Comparison of ENCODE assay signal across 30 cellular contexts in genomic region chr10:119129721-119130120, GRCh38. TPM values are rescaled to one million over a fixed set of nuclear protein-coding genes. Genes with fewer than 3 reads are reported as not detected.
DNase-seq lines count a peak whose midpoint lies in the region; FAIRE-seq and TF ChIP-seq lines count a peak whose summit lies in the region.
"Had no signal": no experiment of that assay in that cellular context is flagged by ENCODE, and none has a peak within 500 bp of the region (broad histone marks: within the 10 kb centered on the region; RNA-seq: fewer than 3 reads in every experiment).

No MANE protein-coding gene starts in this region.

- no peak overlapping the region for H3K4me3 Mint-ChIP-seq in activated CD4-positive, alpha-beta T cell treated with anti-CD3 and anti-CD28 coated beads, Interleukin-2, amount 10 ng/mL, durations not matched to agents 7 days and 5 days
- H3K4me3 Mint-ChIP-seq in astrocyte (ENCODE audit: unreplicated experiment), result no peak overlapping the region
- H3K4me3 Mint-ChIP-seq: activated T-cell treated with anti-CD3 and anti-CD28 coated beads, Interleukin-2, amount 50 U/mL, for 4 hours; neural progenitor cell had no signal

- H3K4me3 ChIP-seq in astrocyte (ENCODE audit: insufficient read depth, low read depth, low read length), result no peak overlapping the region
- H3K4me3 ChIP-seq: gastrocnemius medialis, MG63, neural progenitor cell, SJSA1, stomach, uterus had no signal

- peak overlapping the region; percentile 98 for H3K27ac Mint-ChIP-seq in activated CD4-positive, alpha-beta T cell treated with anti-CD3 and anti-CD28 coated beads, Interleukin-2, amount 10 ng/mL, durations not matched to agents 7 days and 5 days
- H3K27ac Mint-ChIP-seq in astrocyte (ENCODE audit: unreplicated experiment), result no peak overlapping the region
- H3K27ac Mint-ChIP-seq: neural progenitor cell had no signal

- H3K9me3 Mint-ChIP-seq in activated CD4-positive, alpha-beta T cell treated with anti-CD3 and anti-CD28 coated beads, Interleukin-2, amount 10 ng/mL, durations not matched to agents 7 days and 5 days, result peaks cover 5% of the 10 kb centered on the region
- H3K9me3 Mint-ChIP-seq in astrocyte (ENCODE audit: unreplicated experiment), result peaks cover 2% of the 10 kb centered on the region
- H3K9me3 Mint-ChIP-seq: activated T-cell treated with anti-CD3 and anti-CD28 coated beads, Interleukin-2, amount 50 U/mL, for 4 hours; neural progenitor cell had no signal

- no peaks in the 10 kb centered on the region for H3K27me3 Mint-ChIP-seq in activated CD4-positive, alpha-beta T cell treated with anti-CD3 and anti-CD28 coated beads, Interleukin-2, amount 10 ng/mL, durations not matched to agents 7 days and 5 days
- H3K27me3 Mint-ChIP-seq in astrocyte (ENCODE audit: low read depth, unreplicated experiment), result no peaks in the 10 kb centered on the region
- H3K27me3 Mint-ChIP-seq: activated naive CD8-positive, alpha-beta T cell had no signal

- no peaks in the 10 kb centered on the region for H4K20me1 ChIP-seq in astrocyte (ENCODE audit: insufficient read depth, low read length)

- peaks cover 71% of the 10 kb centered on the region for H3K36me3 Mint-ChIP-seq in activated CD4-positive, alpha-beta T cell treated with anti-CD3 and anti-CD28 coated beads, Interleukin-2, amount 10 ng/mL, durations not matched to agents 7 days and 5 days (ENCODE audit: low read depth)
- H3K36me3 Mint-ChIP-seq in astrocyte (ENCODE audit: low read depth, unreplicated experiment), result peaks cover 30% of the 10 kb centered on the region

- TF ChIP-seq CTCF in astrocyte (IDR thresholded peaks at IDR 0.05; ENCODE audit: insufficient read depth, low read depth, low read length), result no peak

- no peaks in the 10 kb centered on the region for H3K4me1 ChIP-seq in astrocyte (ENCODE audit: insufficient read depth, low read length)
- H3K4me1 ChIP-seq: neural progenitor cell, uterus had no signal

- H3K36me3 ChIP-seq in KOPT-K1 (ENCODE audit: insufficient read depth, low read length) (peaks cover 88% of the 10 kb centered on the region), astrocyte (ENCODE audit: insufficient read depth, low read length) (peaks cover 12% of the 10 kb centered on the region)
- H3K36me3 ChIP-seq: uterus had no signal

- H3K4me1 Mint-ChIP-seq in activated CD4-positive, alpha-beta T cell treated with anti-CD3 and anti-CD28 coated beads, Interleukin-2, amount 10 ng/mL, durations not matched to agents 7 days and 5 days, result peaks cover 57% of the 10 kb centered on the region
- H3K4me1 Mint-ChIP-seq in astrocyte (ENCODE audit: low read depth, unreplicated experiment), result peaks cover 9% of the 10 kb centered on the region
- H3K4me1 Mint-ChIP-seq: neural progenitor cell had no signal

- H3K9ac ChIP-seq in astrocyte (ENCODE audit: low read length), result no peak overlapping the region
- H3K9ac ChIP-seq: neural progenitor cell had no signal

- no peaks in the 10 kb centered on the region for H3K9me3 ChIP-seq in KOPT-K1 (ENCODE audit: insufficient read depth, low read length, poor library complexity, severe bottlenecking)
- no peaks in the 10 kb centered on the region for H3K9me3 ChIP-seq in astrocyte (ENCODE audit: insufficient read depth, low read depth, low read length)
- H3K9me3 ChIP-seq: gastrocnemius medialis, MG63, SJSA1, spleen, stomach, uterus had no signal

- no peak for FAIRE-seq in astrocyte (lab: Jason Lieb, UNC)
- FAIRE-seq: GM12891, kidney had no signal

- H3K4me2 ChIP-seq in astrocyte (ENCODE audit: low read length), result no peak overlapping the region
- H3K4me2 ChIP-seq: neural progenitor cell had no signal

- CTCF ChIA-PET in activated CD4-positive, alpha-beta T cell treated with anti-CD3 and anti-CD28 coated beads, Interleukin-2, amount 10 ng/mL, durations not matched to agents 7 days and 5 days (lab: Charles Lee), result interaction anchor here (1.0 to 1.5 kb wide), 2 partner anchors 11 to 14 kb away, joined by 3 to 8 read pairs; no protein-coding TSS in a partner anchor

- DNase-seq in activated CD4-positive, alpha-beta T cell treated with anti-CD3 and anti-CD28 coated beads, Interleukin-2, amount 10 ng/mL, durations not matched to agents 7 days and 5 days, result no peak
- DNase-seq in activated CD4-positive, alpha-beta T cell treated with anti-CD3 and anti-CD28 coated beads, Interleukin-2, amount 50 U/mL, for 4 hours, result no peak
- peak; percentile 9 for DNase-seq in CD1c-positive myeloid dendritic cell (ENCODE audit: extremely low spot score)
- DNase-seq in astrocyte (ENCODE audit: low read depth), result peak; percentile 27
- no peak for DNase-seq in NCI-H345 (lab: John Stamatoyannopoulos, UW)
- no peak for DNase-seq in SK-N-DZ (ENCODE audit: low spot score)
- DNase-seq in stimulated activated CD4-positive, alpha-beta T cell treated with anti-CD3 and anti-CD28 coated beads, Interleukin-4, amount 100 ng/mL, for 1 hour, result no peak
- DNase-seq: activated T-cell treated with anti-CD3 and anti-CD28 coated beads, Interleukin-2, amount 50 U/mL, for 4 hours; AML-193; aorta; H7; KG1; kidney; left ventricle myocardium superior; mesendoderm; MG63; NCI-H1436; NCI-H446 treated with DMSO at 0.1 percent for 48 hours; NCI-H82; right cardiac atrium; RPMI8226; spleen; stomach; uterus had no signal

- no peak overlapping the region for H2AFZ ChIP-seq in astrocyte (ENCODE audit: low read depth, low read length)
- H2AFZ ChIP-seq: neural progenitor cell had no signal

- POLR2A ChIA-PET in activated CD4-positive, alpha-beta T cell treated with anti-CD3 and anti-CD28 coated beads, Interleukin-2, amount 10 ng/mL, durations not matched to agents 7 days and 5 days (lab: Charles Lee), result no interaction called here

- H3K27ac ChIP-seq in KOPT-K1 (ENCODE audit: low read depth, low read length, poor library complexity, severe bottlenecking), result peak overlapping the region; percentile 100
- H3K27ac ChIP-seq in astrocyte (ENCODE audit: low read depth, low read length), result no peak overlapping the region
- H3K27ac ChIP-seq: neural progenitor cell, SJSA1, uterus had no signal

- H3K27me3 ChIP-seq in astrocyte (ENCODE audit: insufficient read depth, low read length), result no peaks in the 10 kb centered on the region
- H3K27me3 ChIP-seq: gastrocnemius medialis, MG63, neural progenitor cell, SJSA1, spleen, stomach, uterus had no signal

- H3K79me2 ChIP-seq in astrocyte (ENCODE audit: insufficient read depth, low read length), result no peaks in the 10 kb centered on the region

RNA-seq across cellular contexts. Expression of gene DENND10, which starts 25.8 kb away (rescaled TPM):
- total RNA-seq in activated CD4-positive, alpha-beta T cell treated with anti-CD3 and anti-CD28 coated beads, Interleukin-2, amount 10 ng/mL, durations not matched to agents 7 days and 5 days, result 10 to 100 TPM; 45.4 to 49.4 TPM
- 39.9 and 41.8 TPM in 2 replicates for total RNA-seq in astrocyte
- 32.5 and 47.3 TPM in 2 replicates for polyA plus RNA-seq in SK-N-DZ (2014; cell fraction: cytosol; rRNA removed)
- 32.4 and 46.4 TPM in 2 replicates for polyA plus RNA-seq in SK-N-DZ (2014; cell fraction: nucleus; rRNA removed)

RNA-seq across cellular contexts. Expression of gene SFXN4, which starts 35.8 kb away (rescaled TPM):
- total RNA-seq in activated CD4-positive, alpha-beta T cell treated with anti-CD3 and anti-CD28 coated beads, Interleukin-2, amount 10 ng/mL, durations not matched to agents 7 days and 5 days, result 10 to 100 TPM; 19.0 to 20.1 TPM
- total RNA-seq in astrocyte, result 16.7 and 16.9 TPM in 2 replicates
- polyA plus RNA-seq in SK-N-DZ (2014; cell fraction: cytosol; rRNA removed), result 47.9 and 341 TPM in 2 replicates
- polyA plus RNA-seq in SK-N-DZ (2014; cell fraction: nucleus; rRNA removed), result 126 and 295 TPM in 2 replicates

RNA-seq across cellular contexts. Expression of gene PRDX3, which starts 48.9 kb away (rescaled TPM):
- total RNA-seq in activated CD4-positive, alpha-beta T cell treated with anti-CD3 and anti-CD28 coated beads, Interleukin-2, amount 10 ng/mL, durations not matched to agents 7 days and 5 days, result 100 to 1,000 TPM; 121 to 122 TPM
- 118 and 127 TPM in 2 replicates for total RNA-seq in astrocyte
- polyA plus RNA-seq in SK-N-DZ (2014; cell fraction: cytosol; rRNA removed), result 438 and 453 TPM in 2 replicates
- polyA plus RNA-seq in SK-N-DZ (2014; cell fraction: nucleus; rRNA removed), result 217 and 287 TPM in 2 replicates

RNA-seq across cellular contexts. Expression of gene EIF3A, which starts 49.1 kb away (rescaled TPM):
- 100 to 1,000 TPM; 132 to 145 TPM for total RNA-seq in activated CD4-positive, alpha-beta T cell treated with anti-CD3 and anti-CD28 coated beads, Interleukin-2, amount 10 ng/mL, durations not matched to agents 7 days and 5 days
- 137 and 146 TPM in 2 replicates for total RNA-seq in astrocyte
- 56.2 and 60.4 TPM in 2 replicates for polyA plus RNA-seq in SK-N-DZ (2014; cell fraction: cytosol; rRNA removed)
- 38.7 and 57.2 TPM in 2 replicates for polyA plus RNA-seq in SK-N-DZ (2014; cell fraction: nucleus; rRNA removed)

Comparison
In these comparisons a context has a peak if more than half of its experiments do, and no peak if none do; other contexts are left out.
1. DNase-seq: peak in CD1c-positive myeloid dendritic cell (single experiment) and astrocyte (single experiment); none in activated CD4-positive, alpha-beta T cell treated with anti-CD3 and anti-CD28 coated beads, Interleukin-2, amount 10 ng/mL, durations not matched to agents 7 days and 5 days (single experiment), activated CD4-positive, alpha-beta T cell treated with anti-CD3 and anti-CD28 coated beads, Interleukin-2, amount 50 U/mL, for 4 hours (0 of 2), NCI-H345 (single experiment), SK-N-DZ (single experiment) and stimulated activated CD4-positive, alpha-beta T cell treated with anti-CD3 and anti-CD28 coated beads, Interleukin-4, amount 100 ng/mL, for 1 hour (single experiment).